In genomic region chr5:136631176-136631575, GRCh38 we compare ENCODE assay signal across 1 cellular context.
TF ChIP-seq lines count a peak whose summit lies in the region.

No MANE protein-coding gene starts in this region.

TF ChIP-seq in K562, 482 proteins besides CTCF, POLR2A, EP300 and RAD21 (continued from another document):
- TF ChIP-seq CHAMP1 (IDR thresholded peaks at IDR 0.05), result no peak
- TF ChIP-seq CREBBP (IDR thresholded peaks at IDR 0.05; ENCODE audit: low read depth, low read length), result no peak
- TF ChIP-seq ZNF830 (CRISPR knock-in tag; IDR thresholded peaks at IDR 0.05), result no peak
- no peak for TF ChIP-seq ZKSCAN8 (CRISPR knock-in tag; IDR thresholded peaks at IDR 0.05)
- no peak for TF ChIP-seq USF1 (CRISPR knock-in tag; IDR thresholded peaks at IDR 0.05)
- no peak for TF ChIP-seq DMBX1 (CRISPR knock-in tag; IDR thresholded peaks at IDR 0.05; ENCODE audit: borderline replicate concordance)
- TF ChIP-seq MEF2D (tag; conservative IDR thresholded peaks at IDR 0.05; ENCODE audit: low read depth), result no peak
- TF ChIP-seq DACH1 (IDR thresholded peaks at IDR 0.05; ENCODE audit: partially characterized antibody), result no peak
- no peak for TF ChIP-seq ZKSCAN1 (IDR thresholded peaks at IDR 0.05; ENCODE audit: low read depth, low read length)
- TF ChIP-seq NR4A1 (CRISPR knock-in tag; IDR thresholded peaks at IDR 0.05), result no peak
- TF ChIP-seq NR4A1 (tag; IDR thresholded peaks at IDR 0.05), result no peak
- no peak for TF ChIP-seq ZNF75A (CRISPR knock-in tag; IDR thresholded peaks at IDR 0.05)
- TF ChIP-seq GTF3C2 (IDR thresholded peaks at IDR 0.05; ENCODE audit: borderline replicate concordance, extremely low read depth, insufficient read length), result no peak
- no peak for TF ChIP-seq STAT5B (CRISPR knock-in tag; IDR thresholded peaks at IDR 0.05)
- TF ChIP-seq ZNF175 (CRISPR knock-in tag; IDR thresholded peaks at IDR 0.05; ENCODE audit: low read depth), result no peak
- TF ChIP-seq SETDB1 (IDR thresholded peaks at IDR 0.05; ENCODE audit: low read length), result no peak
- TF ChIP-seq MCM7 (IDR thresholded peaks at IDR 0.05), result no peak
- TF ChIP-seq NCOA1 (IDR thresholded peaks at IDR 0.05; ENCODE audit: low read depth), result no peak
- peak; percentile 63; the same call in 1 of the 2 replicates for TF ChIP-seq MAFF (IDR thresholded peaks at IDR 0.05; ENCODE audit: low read length)
- no peak for TF ChIP-seq BMI1 (IDR thresholded peaks at IDR 0.05; ENCODE audit: low read length)
- TF ChIP-seq MTA3 (IDR thresholded peaks at IDR 0.05; ENCODE audit: borderline replicate concordance), result no peak
- no peak for TF ChIP-seq MXD1 (CRISPR knock-in tag; IDR thresholded peaks at IDR 0.05; ENCODE audit: borderline replicate concordance, poor library complexity, severe bottlenecking)
- no peak for TF ChIP-seq ZNF184 (CRISPR knock-in tag; IDR thresholded peaks at IDR 0.05)
- TF ChIP-seq JUND (IDR thresholded peaks at IDR 0.05; ENCODE audit: borderline replicate concordance, low read depth, low read length), result peak; percentile 56; the same call in 1 of the 2 replicates
- TF ChIP-seq JUND (tag; IDR thresholded peaks at IDR 0.05; ENCODE audit: borderline replicate concordance, low read depth, low read length), result no peak
- TF ChIP-seq FOSL1 (tag; conservative IDR thresholded peaks at IDR 0.05), result no peak
- no peak for TF ChIP-seq ARID4B (CRISPR knock-in tag; IDR thresholded peaks at IDR 0.05)
